In the genomic region with DNA sequence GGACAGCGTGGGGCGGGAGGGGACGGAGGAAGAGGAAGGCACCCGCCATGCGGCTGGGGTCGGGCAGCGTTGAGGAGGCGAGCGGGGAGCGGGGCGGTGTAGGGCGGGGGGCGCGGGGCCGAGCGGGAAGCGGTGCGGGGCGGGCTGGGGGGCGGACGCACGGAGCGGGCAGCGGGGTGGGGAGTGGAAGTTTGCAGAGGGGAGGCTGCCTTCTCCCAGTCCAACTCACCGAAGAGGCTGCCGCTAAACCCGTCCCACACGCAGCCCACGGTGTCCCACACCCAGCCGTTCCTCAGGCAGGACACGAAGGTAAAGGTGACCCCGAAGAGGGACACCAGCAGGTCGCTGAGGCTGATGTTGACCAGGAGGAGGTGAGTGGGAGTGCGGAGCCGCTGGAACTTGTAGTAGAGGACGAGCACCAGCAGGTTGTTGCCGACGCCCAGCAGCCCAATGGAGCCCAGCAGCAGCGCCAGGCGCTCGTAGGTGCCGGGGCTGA, we compare ENCODE assay signal across 8 cellular contexts. TPM values are rescaled to one million over a fixed set of nuclear protein-coding genes. Genes with fewer than 3 reads are reported as not detected.
DNase-seq lines count a peak whose midpoint lies in the region; ATAC-seq and TF ChIP-seq lines count a peak whose summit lies in the region.

No MANE protein-coding gene starts in this region.

- H3K27me3 ChIP-seq in prostate gland (replicated peaks; ENCODE audit: insufficient read depth) = no peaks in the 10 kb centered on the region

- peak overlapping the region; percentile 66 to 72 for H3K27ac ChIP-seq in prostate gland

- ATAC-seq in HG02642 (IDR thresholded peaks at IDR 0.05; ENCODE audit: poor library complexity, unreplicated experiment) = peak; percentile 57

- H3K4me1 ChIP-seq in prostate gland (replicated peaks) = no peaks in the 10 kb centered on the region

- H3K9me3 ChIP-seq in prostate gland = no peaks in the 10 kb centered on the region

- peak overlapping the region; percentile 87 for H3K4me3 ChIP-seq in prostate gland

- TF ChIP-seq POLR2A in prostate gland (IDR thresholded peaks at IDR 0.05) = no peak

- intact Hi-C loops in prostate gland (cut with DNase I) = no loop called here

- no peak for TF ChIP-seq CTCF in prostate gland (IDR thresholded peaks at IDR 0.05)

- peak in 3 of 4 experiments; percentile 22 to 28 (median 23) for DNase-seq in activated CD4-positive, CD25-positive, alpha-beta regulatory T cell (lab: John Stamatoyannopoulos, UW)
- no peak for DNase-seq in activated CD4-positive, CD25-positive, alpha-beta regulatory T cell treated with anti-CD3 and anti-CD28 coated beads, Interleukin-2, amount 50 U/mL, for 72 hours
- DNase-seq in NCI-H1092 treated with DMSO at 0.1 percent for 48 hours (lab: John Stamatoyannopoulos, UW) = peak; percentile 81
- peak; percentile 6 for DNase-seq in activated T-cell treated with anti-CD3 and anti-CD28 coated beads for 4 hours
- DNase-seq in germinal center (ENCODE audit: low spot score) = peak; percentile 18
- DNase-seq in prostate gland (ENCODE audit: low spot score) = peak; percentile 16
- DNase-seq in NCI-H128 (lab: John Stamatoyannopoulos, UW; ENCODE audit: unreplicated experiment) = no peak

- under 1% methylated on average over 31 of the region's 42 CpGs for WGBS in prostate gland

- no peaks in the 10 kb centered on the region for H3K36me3 ChIP-seq in prostate gland

RNA-seq across cellular contexts. Expression of gene CHML, which starts 0.5 kb away (rescaled TPM):
- 10 to 100 TPM in 1 of 2 donors, 1 to 10 TPM in 1; 3.0 to 18.9 TPM for total RNA-seq in prostate gland

RNA-seq across cellular contexts. Expression of gene OPN3, which starts 0.5 kb away (rescaled TPM):
- 10 to 100 TPM; 12.3 to 32.8 TPM for total RNA-seq in prostate gland

RNA-seq across cellular contexts. Expression of gene WDR64, which starts 12.4 kb away (rescaled TPM):
- under 1 TPM in 1 of 2 donors, not detected in 1; 0.91 TPM for total RNA-seq in prostate gland

Comparison
In these comparisons a context has a peak if more than half of its experiments do, and no peak if none do; other contexts are left out.
1. DNase-seq: peak in activated CD4-positive, CD25-positive, alpha-beta regulatory T cell (3 of 4), NCI-H1092 treated with DMSO at 0.1 percent for 48 hours (single experiment), activated T-cell treated with anti-CD3 and anti-CD28 coated beads for 4 hours (single experiment), germinal center (single experiment) and prostate gland (single experiment); none in activated CD4-positive, CD25-positive, alpha-beta regulatory T cell treated with anti-CD3 and anti-CD28 coated beads, Interleukin-2, amount 50 U/mL, for 72 hours (single experiment) and NCI-H128 (single experiment).